Comparison of ENCODE assay signal across 10 cellular contexts in the genomic region with DNA sequence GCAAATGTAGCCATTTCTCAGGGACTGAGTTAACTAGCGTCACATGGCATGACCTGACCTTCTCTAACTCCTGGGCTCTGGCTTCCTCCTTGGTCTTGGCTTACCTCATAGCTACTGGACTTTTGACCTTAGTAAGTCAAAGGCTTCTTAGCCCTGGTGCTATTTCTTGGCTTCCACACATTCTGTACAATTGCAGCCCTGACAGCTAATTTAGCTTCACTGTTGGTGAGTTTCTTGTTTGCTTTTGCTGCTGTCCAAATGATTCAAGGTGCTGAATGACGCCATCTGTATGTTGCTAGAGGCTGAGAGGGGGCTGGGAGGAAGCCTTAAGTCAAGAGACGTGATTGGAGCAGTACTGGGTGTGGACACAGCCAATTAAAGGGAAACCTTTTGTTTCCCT.
DNase-seq lines count a peak whose midpoint lies in the region.
"Had no signal": no experiment of that assay in that cellular context is flagged by ENCODE, and none has a peak within 500 bp of the region (broad histone marks: within the 10 kb centered on the region; RNA-seq: fewer than 3 reads in every experiment).

No MANE protein-coding gene starts in this region.

- DNase-seq in NCI-H1436 (lab: John Stamatoyannopoulos, UW) (peak; percentile 23), NCI-H1436 treated with DMSO at 0.1 percent for 48 hours (lab: John Stamatoyannopoulos, UW) (no peak), NCI-H510A (lab: John Stamatoyannopoulos, UW) (peak; percentile 44), fibroblast of gingiva (ENCODE audit: low read depth) (peak; percentile 30), pons (ENCODE audit: low spot score) (peak; percentile 29), NCI-H128 (lab: John Stamatoyannopoulos, UW; ENCODE audit: unreplicated experiment) (no peak), superior temporal gyrus (ENCODE audit: extremely low spot score) (no peak), LoVo (ENCODE audit: low spot score) (no peak)
- DNase-seq: activated gamma-delta T cell; stimulated activated CD4-positive, alpha-beta T cell treated with anti-CD3 and anti-CD28 coated beads, Interleukin-4, amount 100 ng/mL, for 4 hours had no signal

Comparison
In these comparisons a context has a peak if more than half of its experiments do, and no peak if none do; other contexts are left out.
1. DNase-seq: peak in NCI-H1436 (single experiment), NCI-H510A (single experiment), fibroblast of gingiva (single experiment) and pons (single experiment); none in NCI-H1436 treated with DMSO at 0.1 percent for 48 hours (single experiment), NCI-H128 (single experiment), superior temporal gyrus (single experiment) and LoVo (single experiment).